Comparison of ENCODE assay signal across 11 cellular contexts in the genomic region with DNA sequence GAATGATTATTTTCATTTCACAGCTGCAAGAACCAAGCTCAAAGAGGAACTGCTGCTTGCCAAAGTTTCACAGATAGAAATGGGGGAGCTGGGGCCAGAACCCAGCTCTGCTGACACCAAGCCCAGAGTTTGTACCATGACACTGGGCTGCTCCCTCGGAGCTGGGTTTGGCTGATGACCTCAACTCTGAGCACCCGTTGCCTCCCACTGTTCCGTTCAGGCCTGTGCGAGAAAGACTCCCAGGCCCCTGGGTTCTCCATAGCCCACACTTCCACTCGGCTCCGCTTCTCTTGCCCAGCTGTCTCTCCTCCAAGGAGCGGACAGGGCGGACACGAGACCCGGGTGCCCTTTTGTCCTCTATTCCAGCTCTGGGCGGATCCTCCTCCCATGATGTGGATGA. TPM values are rescaled to one million over a fixed set of nuclear protein-coding genes. Genes with fewer than 3 reads are reported as not detected.
A peak's percentile ranks its signal among the peaks of the same experiment; 100 is the strongest.
DNase-seq lines count a peak whose midpoint lies in the region; ATAC-seq and TF ChIP-seq lines count a peak whose summit lies in the region.
"Had no signal": no experiment of that assay in that cellular context is flagged by ENCODE, and none has a peak within 500 bp of the region (broad histone marks: within the 10 kb centered on the region; RNA-seq: fewer than 3 reads in every experiment).

No MANE protein-coding gene starts in this region.

- H3K9me2 ChIP-seq in OCI-LY7 (ENCODE audit: insufficient read depth, low read length) = no peaks in the 10 kb centered on the region

- TF ChIP-seq POLR2A in esophagus squamous epithelium (IDR thresholded peaks at IDR 0.05) = no peak
- no peak for TF ChIP-seq POLR2A in testis (IDR thresholded peaks at IDR 0.05)

- H3K4me1 ChIP-seq in OCI-LY7 (ENCODE audit: insufficient read depth, low read length, poor library complexity, severe bottlenecking) (peaks cover 18% of the 10 kb centered on the region), esophagus squamous epithelium (peaks cover 0 to 38% (median 0%) of the 10 kb centered on the region in 3 donors), lower lobe of right lung (peaks cover 5% of the 10 kb centered on the region), testis (peaks cover 32% of the 10 kb centered on the region)

- no peak overlapping the region for H2AFZ ChIP-seq in OCI-LY7 (ENCODE audit: low read length)

- no peak overlapping the region for H3K4me2 ChIP-seq in OCI-LY7 (ENCODE audit: low read length)

- no peak overlapping the region for H3K4me3 ChIP-seq in OCI-LY7 (ENCODE audit: low read depth, low read length, poor library complexity, severe bottlenecking)
- H3K4me3 ChIP-seq in esophagus squamous epithelium = no peak overlapping the region
- H3K4me3 ChIP-seq in lower lobe of right lung = no peak overlapping the region
- H3K4me3 ChIP-seq in testis = peak overlapping the region in 1 of 2 donors; percentile 47
- no peak overlapping the region for H3K4me3 ChIP-seq in MG63

- H3K27me3 ChIP-seq in esophagus squamous epithelium = no peaks in the 10 kb centered on the region
- H3K27me3 ChIP-seq in lower lobe of right lung (ENCODE audit: low read depth) = no peaks in the 10 kb centered on the region
- H3K27me3 ChIP-seq in testis = no peaks in the 10 kb centered on the region
- no peaks in the 10 kb centered on the region for H3K27me3 ChIP-seq in MG63
- H3K27me3 ChIP-seq: neutrophil had no signal

- DNase-seq in OCI-LY7 (ENCODE audit: low spot score) (peak; percentile 22), esophagus squamous epithelium (lab: John Stamatoyannopoulos, UW) (no peak), lower lobe of right lung (no peak), testis (peak; percentile 86), NCI-H446 (lab: John Stamatoyannopoulos, UW) (no peak), DMS 273 treated with DMSO at 0.1 percent for 48 hours (lab: John Stamatoyannopoulos, UW) (no peak), MG63 (no peak)
- DNase-seq: NCI-H1417, NCI-H69 had no signal

- H3K27ac ChIP-seq in OCI-LY7 (ENCODE audit: low read depth, low read length, poor library complexity, severe bottlenecking) (no peak overlapping the region), esophagus squamous epithelium (peak overlapping the region; percentile 66 to 91 (median 84)), lower lobe of right lung (peak overlapping the region; percentile 82), testis (peak overlapping the region; percentile 84 to 93)
- H3K27ac ChIP-seq: neutrophil had no signal

- POLR2A ChIA-PET in OCI-LY7 (lab: Charles Lee) = no interaction called here

- ATAC-seq in lower lobe of right lung (peak; percentile 77 to 81), HG02885 (IDR thresholded peaks at IDR 0.05; ENCODE audit: poor library complexity, unreplicated experiment) (no peak)

- 89% methylated on average over 7 of the region's 11 CpGs; no CpG with 5 or more reads in 1 of the 2 donors for WGBS in esophagus squamous epithelium, 2 donors
- 28 to 37% methylated on average over 11 of the region's 11 CpGs for WGBS in testis, 2 donors

- no peaks in the 10 kb centered on the region for H3K9me3 ChIP-seq in OCI-LY7 (ENCODE audit: low read length)
- H3K9me3 ChIP-seq in esophagus squamous epithelium = no peaks in the 10 kb centered on the region
- no peaks in the 10 kb centered on the region for H3K9me3 ChIP-seq in lower lobe of right lung
- no peaks in the 10 kb centered on the region for H3K9me3 ChIP-seq in testis
- H3K9me3 ChIP-seq in MG63 = peaks cover 5% of the 10 kb centered on the region; the same call in 1 of the 2 replicates
- H3K9me3 ChIP-seq: neutrophil had no signal

- intact Hi-C loops in OCI-LY7 (cut with micrococcal nuclease; ENCODE audit: unreplicated experiment) = no loop called here
- intact Hi-C loops in esophagus squamous epithelium (cut with DNase I) = no loop called here
- intact Hi-C loops in lower lobe of right lung (cut with DNase I) = no loop called here
- intact Hi-C loops in testis (cut with DNase I; ENCODE audit: low total_unique reads) = loop anchor here (5.0 kb wide), 1 partner anchor 54 kb away; a partner anchor contains a TSS

- CTCF ChIA-PET in OCI-LY7 (lab: Charles Lee; ENCODE audit: unreplicated experiment) = no interaction called here

- BruUV-seq in OCI-LY7 (replicated peaks; lab: Mats Ljungman, UMichigan) = no TSS peak

- TF ChIP-seq CTCF in OCI-LY7 (conservative IDR thresholded peaks at IDR 0.05; ENCODE audit: low read length) = no peak
- TF ChIP-seq CTCF in esophagus squamous epithelium (IDR thresholded peaks at IDR 0.05) = no peak
- no peak for TF ChIP-seq CTCF in lower lobe of right lung (IDR thresholded peaks at IDR 0.05)
- TF ChIP-seq CTCF in testis (IDR thresholded peaks at IDR 0.05) = no peak

- no peaks in the 10 kb centered on the region for H3K79me2 ChIP-seq in OCI-LY7 (ENCODE audit: insufficient read depth, low read depth, low read length)

- H4K20me1 ChIP-seq in OCI-LY7 (ENCODE audit: insufficient read depth, low read length) = no peaks in the 10 kb centered on the region

- H3K36me3 ChIP-seq in OCI-LY7 (ENCODE audit: insufficient read depth, low read length) (no peaks in the 10 kb centered on the region), esophagus squamous epithelium (no peaks in the 10 kb centered on the region), lower lobe of right lung (no peaks in the 10 kb centered on the region), testis (ENCODE audit: low read depth, missing control alignments) (no peaks in the 10 kb centered on the region), MG63 (peaks cover 5% of the 10 kb centered on the region; the same call in 1 of the 2 replicates)
- H3K36me3 ChIP-seq: neutrophil had no signal

RNA-seq across cellular contexts. Expression of a gene that starts 55.2 kb away (rescaled TPM):
- total RNA-seq in OCI-LY7 (2014; rRNA removed; shearing (Covaris generic)) = not detected in 2 replicates
- total RNA-seq in OCI-LY7 (2022) (not detected in 2 replicates), esophagus squamous epithelium (1 to 10 TPM in 1 of 4 donors, not detected in 3; 1.9 TPM), lower lobe of right lung (0.97 TPM), testis (1 to 10 TPM in 1 of 2 donors, under 1 TPM in 1; 0.63 to 1.4 TPM)
- 3.3 TPM for polyA plus RNA-seq in testis (ENCODE audit: insufficient read depth, low read depth, low replicate concordance)
- total RNA-seq in MG63 (2014; rRNA removed; shearing (Covaris generic); ENCODE audit: low replicate concordance) = 1.2 and 1.3 TPM in 2 replicates

Comparison
In these comparisons a context has a peak if more than half of its experiments do, and no peak if none do; other contexts are left out.
1. DNase-seq: peak in OCI-LY7 (single experiment) and testis (single experiment); none in esophagus squamous epithelium (single experiment), lower lobe of right lung (single experiment), NCI-H446 (0 of 2), DMS 273 treated with DMSO at 0.1 percent for 48 hours (single experiment) and MG63 (single experiment).